Comparison of ENCODE assay signal across 10 cellular contexts in the genomic region with DNA sequence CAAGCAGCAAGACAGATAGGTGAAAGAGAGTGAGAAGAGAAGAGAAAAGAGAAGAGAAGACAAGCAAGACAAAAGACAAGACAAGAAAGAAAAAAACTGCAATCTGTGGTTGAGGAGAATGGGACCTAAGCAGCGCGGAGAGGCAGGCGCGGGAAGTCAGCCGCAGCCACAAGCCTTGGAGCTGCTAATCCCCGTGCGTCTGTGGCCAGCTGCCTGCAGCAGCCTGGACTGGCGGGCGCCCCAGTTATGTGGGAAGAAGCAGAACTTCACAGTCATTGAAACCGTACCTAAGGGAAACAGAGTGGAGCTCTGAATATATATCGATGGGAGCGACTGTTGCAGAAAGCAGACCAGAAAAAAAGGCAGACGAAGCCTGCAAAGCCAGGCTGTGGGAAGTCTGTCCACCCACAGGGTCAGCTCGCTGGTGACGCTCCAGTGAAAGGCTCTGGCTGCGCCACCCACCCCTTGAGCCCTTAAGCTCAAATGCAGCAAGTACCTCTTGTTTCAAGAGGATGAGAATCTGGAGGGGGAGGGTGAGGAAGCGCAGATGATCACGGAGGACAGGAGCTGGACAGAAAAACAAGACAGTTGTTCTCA. TPM values are rescaled to one million over a fixed set of nuclear protein-coding genes. Genes with fewer than 3 reads are reported as not detected.
DNase-seq lines count a peak whose midpoint lies in the region; ATAC-seq and TF ChIP-seq lines count a peak whose summit lies in the region.
"Had no signal": no experiment of that assay in that cellular context is flagged by ENCODE, and none has a peak within 500 bp of the region (broad histone marks: within the 10 kb centered on the region; RNA-seq: fewer than 3 reads in every experiment).

No MANE protein-coding gene starts in this region.

- H3K36me3 ChIP-seq in neuron (ENCODE audit: insufficient read depth, low read length) = no peaks in the 10 kb centered on the region
- H3K36me3 ChIP-seq in ascending aorta = no peaks in the 10 kb centered on the region
- H3K36me3 ChIP-seq: prostate gland had no signal

- no peak for TF ChIP-seq CTCF in ascending aorta (IDR thresholded peaks at IDR 0.05)

- no peak overlapping the region for H3K27ac ChIP-seq in ascending aorta
- H3K27ac ChIP-seq: prostate gland had no signal

- H3K9me3 ChIP-seq in neuron (ENCODE audit: low read length) (no peaks in the 10 kb centered on the region), ascending aorta (no peaks in the 10 kb centered on the region)
- H3K9me3 ChIP-seq: prostate gland had no signal

- H3K27me3 ChIP-seq in neuron (ENCODE audit: insufficient read depth, low read length) (no peaks in the 10 kb centered on the region), ascending aorta (no peaks in the 10 kb centered on the region)

- DNase-seq in ELR (ENCODE audit: low read depth) (peak; percentile 6), NCI-H524 (lab: John Stamatoyannopoulos, UW) (peak; percentile 85 to 90), fibroblast of gingiva (ENCODE audit: low read depth) (peak; percentile 7), ascending aorta (ENCODE audit: low spot score in 2 of 2) (no peak)
- DNase-seq in activated CD4-positive, alpha-beta T cell treated with anti-CD3 and anti-CD28 coated beads for 4 hours = no peak
- DNase-seq: NCI-H446 treated with DMSO at 0.1 percent for 48 hours had no signal

- H3K4me1 ChIP-seq in neuron (ENCODE audit: insufficient read depth, low read length) = no peaks in the 10 kb centered on the region
- no peaks in the 10 kb centered on the region for H3K4me1 ChIP-seq in ascending aorta
- H3K4me1 ChIP-seq: prostate gland had no signal

- ATAC-seq in HG03378 (IDR thresholded peaks at IDR 0.05; ENCODE audit: unreplicated experiment) = no peak
- ATAC-seq in HG03457 (IDR thresholded peaks at IDR 0.05; ENCODE audit: unreplicated experiment) = no peak

- intact Hi-C loops in ascending aorta (cut with DNase I) = no loop called here

- H3K4me3 ChIP-seq in neuron (ENCODE audit: low read length) = peak overlapping the region; percentile 22
- H3K4me3 ChIP-seq in ascending aorta = no peak overlapping the region
- H3K4me3 ChIP-seq: prostate gland had no signal

- peak overlapping the region; percentile 13 for H2AFZ ChIP-seq in neuron (ENCODE audit: low read depth, low read length)

RNA-seq across cellular contexts. Expression of a gene that starts 24.8 kb away (rescaled TPM):
- not detected for total RNA-seq in ascending aorta
- total RNA-seq: prostate gland had no signal

Comparison
In these comparisons a context has a peak if more than half of its experiments do, and no peak if none do; other contexts are left out.
1. DNase-seq: peak in ELR (single experiment), NCI-H524 (2 of 2) and fibroblast of gingiva (single experiment); none in ascending aorta (0 of 2) and activated CD4-positive, alpha-beta T cell treated with anti-CD3 and anti-CD28 coated beads for 4 hours (0 of 2).